Comparison of ENCODE assay signal across 1 cellular context in genomic region chr15:75732809-75733451, GRCh38.
TF ChIP-seq lines count a peak whose summit lies in the region.

No MANE protein-coding gene starts in this region.

TF ChIP-seq in HepG2, 621 proteins besides CTCF, POLR2A, EP300 and RAD21 (continued from another document and continues in another):
- TF ChIP-seq NFAT5 (CRISPR knock-in tag; IDR thresholded peaks at IDR 0.05) (no peak), ZSCAN25 (CRISPR knock-in tag; IDR thresholded peaks at IDR 0.05) (no peak), KDM3A (CRISPR knock-in tag; IDR thresholded peaks at IDR 0.05; ENCODE audit: low read depth) (0 out of 2 replicates have a peak, but pooled peaks have one; percentile 29), ZNF253 (CRISPR knock-in tag; IDR thresholded peaks at IDR 0.05; ENCODE audit: borderline replicate concordance) (no peak), ZSCAN29 (CRISPR knock-in tag; conservative IDR thresholded peaks at IDR 0.05) (no peak), ZNF670 (CRISPR knock-in tag; IDR thresholded peaks at IDR 0.05; ENCODE audit: borderline replicate concordance) (no peak), ZBTB7A (CRISPR knock-in tag; IDR thresholded peaks at IDR 0.05) (peak; percentile 87), ZNF143 (CRISPR knock-in tag; IDR thresholded peaks at IDR 0.05) (no peak), ZNF772 (CRISPR knock-in tag; IDR thresholded peaks at IDR 0.05) (no peak), CBX1 (IDR thresholded peaks at IDR 0.05; ENCODE audit: low read depth) (no peak), ZIK1 (CRISPR knock-in tag; IDR thresholded peaks at IDR 0.05; ENCODE audit: borderline replicate concordance, low read depth) (no peak), ZNF614 (CRISPR knock-in tag; IDR thresholded peaks at IDR 0.05; ENCODE audit: borderline replicate concordance) (no peak), RFXAP (CRISPR knock-in tag; IDR thresholded peaks at IDR 0.05; ENCODE audit: borderline replicate concordance) (no peak), MBD4 (IDR thresholded peaks at IDR 0.05; ENCODE audit: borderline replicate concordance, low read length) (no peak), KDM2A (CRISPR knock-in tag; IDR thresholded peaks at IDR 0.05; ENCODE audit: borderline replicate concordance, low read depth) (peak; percentile 58; the same call in 1 of the 2 replicates), UBTF (CRISPR knock-in tag; IDR thresholded peaks at IDR 0.05) (peak; percentile 19; the same call in 1 of the 2 replicates), ZNF660 (CRISPR knock-in tag; IDR thresholded peaks at IDR 0.05; ENCODE audit: borderline replicate concordance, low read depth) (no peak), ZNF276 (CRISPR knock-in tag; IDR thresholded peaks at IDR 0.05; ENCODE audit: low read depth) (0 out of 2 replicates have a peak, but pooled peaks have one; percentile 52), NFE2L2 (IDR thresholded peaks at IDR 0.05; ENCODE audit: low read length) (no peak), ZNF33B (CRISPR knock-in tag; IDR thresholded peaks at IDR 0.05) (no peak), ZNF768 (CRISPR knock-in tag; IDR thresholded peaks at IDR 0.05) (0 out of 2 replicates have a peak, but pooled peaks have one; percentile 6), ZNF136 (CRISPR knock-in tag; IDR thresholded peaks at IDR 0.05; ENCODE audit: low read depth) (no peak), RARA (CRISPR knock-in tag; IDR thresholded peaks at IDR 0.05) (no peak), SUZ12 (IDR thresholded peaks at IDR 0.05; ENCODE audit: low read depth, low read length) (no peak), ZBTB33 (CRISPR knock-in tag; IDR thresholded peaks at IDR 0.05) (no peak), XRCC5 (optimal IDR thresholded peaks at IDR 0.05; ENCODE audit: low read length) (peak; percentile 41), HNRNPL (IDR thresholded peaks at IDR 0.05; ENCODE audit: low read depth, low read length) (no peak), KDM5B (CRISPR knock-in tag; IDR thresholded peaks at IDR 0.05; ENCODE audit: borderline replicate concordance) (no peak), ZNF687 (CRISPR knock-in tag; IDR thresholded peaks at IDR 0.05) (peak; percentile 42; the same call in 1 of the 2 replicates), ZNF644 (CRISPR knock-in tag; IDR thresholded peaks at IDR 0.05; ENCODE audit: low read depth) (no peak), MIER3 (CRISPR knock-in tag; IDR thresholded peaks at IDR 0.05; ENCODE audit: borderline replicate concordance) (no peak), SMC3 (IDR thresholded peaks at IDR 0.05; ENCODE audit: low read length) (peak; percentile 69)
- TF ChIP-seq, protein P1, sequence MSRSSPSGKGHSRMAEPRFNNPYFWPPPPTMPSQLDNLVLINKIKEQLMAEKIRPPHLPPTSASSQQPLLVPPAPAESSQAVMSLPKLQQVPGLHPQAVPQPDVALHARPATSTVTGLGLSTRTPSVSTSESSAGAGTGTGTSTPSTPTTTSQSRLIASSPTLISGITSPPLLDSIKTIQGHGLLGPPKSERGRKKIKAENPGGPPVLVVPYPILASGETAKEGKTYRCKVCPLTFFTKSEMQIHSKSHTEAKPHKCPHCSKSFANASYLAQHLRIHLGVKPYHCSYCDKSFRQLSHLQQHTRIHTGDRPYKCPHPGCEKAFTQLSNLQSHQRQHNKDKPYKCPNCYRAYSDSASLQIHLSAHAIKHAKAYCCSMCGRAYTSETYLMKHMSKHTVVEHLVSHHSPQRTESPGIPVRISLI (CRISPR knock-in tag; IDR thresholded peaks at IDR 0.05; ENCODE audit: borderline replicate concordance): no peak
- TF ChIP-seq, protein P2, sequence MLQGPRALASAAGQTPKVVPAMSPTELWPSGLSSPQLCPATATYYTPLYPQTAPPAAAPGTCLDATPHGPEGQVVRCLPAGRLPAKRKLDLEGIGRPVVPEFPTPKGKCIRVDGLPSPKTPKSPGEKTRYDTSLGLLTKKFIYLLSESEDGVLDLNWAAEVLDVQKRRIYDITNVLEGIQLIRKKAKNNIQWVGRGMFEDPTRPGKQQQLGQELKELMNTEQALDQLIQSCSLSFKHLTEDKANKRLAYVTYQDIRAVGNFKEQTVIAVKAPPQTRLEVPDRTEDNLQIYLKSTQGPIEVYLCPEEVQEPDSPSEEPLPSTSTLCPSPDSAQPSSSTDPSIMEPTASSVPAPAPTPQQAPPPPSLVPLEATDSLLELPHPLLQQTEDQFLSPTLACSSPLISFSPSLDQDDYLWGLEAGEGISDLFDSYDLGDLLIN (CRISPR knock-in tag; IDR thresholded peaks at IDR 0.05; ENCODE audit: borderline replicate concordance): no peak
- TF ChIP-seq, protein P3, sequence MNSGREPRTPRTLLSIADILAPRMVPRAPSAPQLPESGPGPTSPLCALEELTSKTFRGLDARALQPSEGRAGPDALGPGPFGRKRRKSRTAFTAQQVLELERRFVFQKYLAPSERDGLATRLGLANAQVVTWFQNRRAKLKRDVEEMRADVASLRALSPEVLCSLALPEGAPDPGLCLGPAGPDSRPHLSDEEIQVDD (CRISPR knock-in tag; IDR thresholded peaks at IDR 0.05; ENCODE audit: borderline replicate concordance): no peak
- TF ChIP-seq, protein P4, sequence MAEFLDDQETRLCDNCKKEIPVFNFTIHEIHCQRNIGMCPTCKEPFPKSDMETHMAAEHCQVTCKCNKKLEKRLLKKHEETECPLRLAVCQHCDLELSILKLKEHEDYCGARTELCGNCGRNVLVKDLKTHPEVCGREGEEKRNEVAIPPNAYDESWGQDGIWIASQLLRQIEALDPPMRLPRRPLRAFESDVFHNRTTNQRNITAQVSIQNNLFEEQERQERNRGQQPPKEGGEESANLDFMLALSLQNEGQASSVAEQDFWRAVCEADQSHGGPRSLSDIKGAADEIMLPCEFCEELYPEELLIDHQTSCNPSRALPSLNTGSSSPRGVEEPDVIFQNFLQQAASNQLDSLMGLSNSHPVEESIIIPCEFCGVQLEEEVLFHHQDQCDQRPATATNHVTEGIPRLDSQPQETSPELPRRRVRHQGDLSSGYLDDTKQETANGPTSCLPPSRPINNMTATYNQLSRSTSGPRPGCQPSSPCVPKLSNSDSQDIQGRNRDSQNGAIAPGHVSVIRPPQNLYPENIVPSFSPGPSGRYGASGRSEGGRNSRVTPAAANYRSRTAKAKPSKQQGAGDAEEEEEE (CRISPR knock-in tag; IDR thresholded peaks at IDR 0.05; ENCODE audit: borderline replicate concordance): no peak
